In the genomic region with DNA sequence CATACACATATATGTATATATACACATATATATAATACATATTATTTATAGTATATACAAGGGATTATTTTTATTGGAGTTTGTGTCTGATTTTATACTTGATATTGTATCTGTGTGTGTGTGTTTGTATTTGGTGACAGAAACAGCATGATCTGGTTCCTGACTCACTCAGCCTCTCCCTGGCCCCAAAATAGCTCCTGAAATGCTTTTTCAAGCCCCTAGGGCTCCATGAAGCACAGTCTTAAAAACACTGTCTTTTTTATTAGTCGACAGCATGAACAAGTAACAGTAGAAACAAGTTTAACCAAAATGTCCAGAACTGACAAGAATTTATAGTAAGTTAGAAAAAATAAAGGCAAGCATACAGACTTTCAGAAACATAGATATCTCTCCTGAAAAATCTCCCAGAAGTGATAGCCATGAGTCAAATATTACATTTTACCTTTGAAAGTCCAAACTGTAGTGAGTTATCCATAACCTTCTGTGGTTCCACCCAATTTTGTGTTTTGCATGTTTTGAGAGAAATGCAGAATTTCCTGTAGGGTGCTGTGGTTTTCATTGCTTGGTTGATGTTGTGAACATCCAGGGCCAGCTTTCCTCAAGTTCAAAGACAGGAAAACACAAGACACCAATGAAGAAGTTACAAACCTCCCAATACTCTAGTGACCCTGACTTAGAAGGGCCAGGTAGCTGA, we compare ENCODE assay signal across 16 cellular contexts.
A peak's percentile ranks its signal among the peaks of the same experiment; 100 is the strongest.
DNase-seq lines count a peak whose midpoint lies in the region; ATAC-seq and TF ChIP-seq lines count a peak whose summit lies in the region.
"Had no signal": no experiment of that assay in that cellular context is flagged by ENCODE, and none has a peak within 500 bp of the region (broad histone marks: within the 10 kb centered on the region; RNA-seq: fewer than 3 reads in every experiment).

No MANE protein-coding gene starts in this region.

- H3K4me3 ChIP-seq in astrocyte of the spinal cord (ENCODE audit: low read depth, low read length): no peak overlapping the region
- H3K4me3 ChIP-seq: esophagus muscularis mucosa, thoracic aorta had no signal

- H3K4me1 Mint-ChIP-seq in activated CD4-positive, alpha-beta T cell treated with anti-CD3 and anti-CD28 coated beads for 36 hours: peaks cover 62% of the 10 kb centered on the region
- peaks cover 37% of the 10 kb centered on the region for H3K4me1 Mint-ChIP-seq in mesothelial cell of epicardium

- H3K9me3 Mint-ChIP-seq in activated CD4-positive, alpha-beta T cell treated with anti-CD3 and anti-CD28 coated beads for 36 hours (ENCODE audit: low read depth): no peaks in the 10 kb centered on the region
- H3K9me3 Mint-ChIP-seq in mesothelial cell of epicardium: no peaks in the 10 kb centered on the region
- H3K9me3 Mint-ChIP-seq: memory B cell had no signal

- no peaks in the 10 kb centered on the region for H3K27me3 Mint-ChIP-seq in activated CD4-positive, alpha-beta T cell treated with anti-CD3 and anti-CD28 coated beads for 36 hours
- no peaks in the 10 kb centered on the region for H3K27me3 Mint-ChIP-seq in mesothelial cell of epicardium (ENCODE audit: low read depth)
- H3K27me3 Mint-ChIP-seq: memory B cell had no signal

- no peaks in the 10 kb centered on the region for H3K36me3 Mint-ChIP-seq in activated CD4-positive, alpha-beta T cell treated with anti-CD3 and anti-CD28 coated beads for 36 hours (ENCODE audit: low read depth)
- no peaks in the 10 kb centered on the region for H3K36me3 Mint-ChIP-seq in mesothelial cell of epicardium
- H3K36me3 Mint-ChIP-seq: memory B cell had no signal

- CTCF ChIA-PET in activated CD4-positive, alpha-beta T cell treated with anti-CD3 and anti-CD28 coated beads for 36 hours (lab: Charles Lee): interaction anchor here (0.7 to 2.5 kb wide), 7 partner anchors 36 to 296 kb away, joined by 3 to 11 read pairs (median 3); a partner anchor contains a TSS

- TF ChIP-seq CTCF in astrocyte of the spinal cord (IDR thresholded peaks at IDR 0.05; ENCODE audit: low read depth, low read length) (no peak), mesothelial cell of epicardium (IDR thresholded peaks at IDR 0.05; ENCODE audit: unreplicated experiment) (no peak)

- no peak overlapping the region for H3K4me3 Mint-ChIP-seq in activated CD4-positive, alpha-beta T cell treated with anti-CD3 and anti-CD28 coated beads for 36 hours
- H3K4me3 Mint-ChIP-seq in mesothelial cell of epicardium: no peak overlapping the region
- H3K4me3 Mint-ChIP-seq: memory B cell had no signal

- no peak for DNase-seq in activated CD4-positive, alpha-beta T cell treated with anti-CD3 and anti-CD28 coated beads for 36 hours
- no peak for DNase-seq in activated CD4-positive, alpha-beta T cell treated with anti-CD3 and anti-CD28 coated beads, Interleukin-2, amount 50 U/mL, for 4 hours
- DNase-seq in LHCN-M2 (ENCODE audit: low read depth) (peak; percentile 63), astrocyte of the spinal cord (ENCODE audit: low read depth, low spot score) (peak; percentile 43), mesothelial cell of epicardium (ENCODE audit: low spot score in 2 of 2, unreplicated experiment in 2 of 2) (no peak), superior temporal gyrus (ENCODE audit: extremely low spot score) (no peak), GF-D8 (lab: John Stamatoyannopoulos, UW) (no peak)
- DNase-seq: 8988T, activated gamma-delta T cell treated with Interleukin-2 at 50 U/mL for 16 hours, cerebellar nuclear complex, NCI-H2171 treated with DMSO at 0.1 percent for 48 hours, nucleus accumbens had no signal

- intact Hi-C loops in activated CD4-positive, alpha-beta T cell treated with anti-CD3 and anti-CD28 coated beads for 36 hours (cut with DNase I, micrococcal nuclease): loop anchor here in 1 of 2 experiments (2.0 to 5.0 kb wide), 2 partner anchors 63 to 548 kb away; no protein-coding TSS in a partner anchor

- in situ Hi-C loops in astrocyte of the spinal cord (cut with HindIII; ENCODE audit: low sequenced_read_pairs): no loop called here

- POLR2A ChIA-PET in activated CD4-positive, alpha-beta T cell treated with anti-CD3 and anti-CD28 coated beads for 36 hours (lab: Charles Lee): no interaction called here

- ATAC-seq in activated CD4-positive, alpha-beta T cell treated with anti-CD3 and anti-CD28 coated beads for 36 hours: peak; percentile 28
- ATAC-seq in GM18873 (IDR thresholded peaks at IDR 0.05; ENCODE audit: low FRiP score, unreplicated experiment): no peak

- H3K27ac Mint-ChIP-seq in activated CD4-positive, alpha-beta T cell treated with anti-CD3 and anti-CD28 coated beads for 36 hours: peak overlapping the region; percentile 53
- peak overlapping the region; percentile 51 for H3K27ac Mint-ChIP-seq in mesothelial cell of epicardium

Comparison
In these comparisons a context has a peak if more than half of its experiments do, and no peak if none do; other contexts are left out.
1. DNase-seq: peak in LHCN-M2 (single experiment) and astrocyte of the spinal cord (single experiment); none in activated CD4-positive, alpha-beta T cell treated with anti-CD3 and anti-CD28 coated beads for 36 hours (single experiment), activated CD4-positive, alpha-beta T cell treated with anti-CD3 and anti-CD28 coated beads, Interleukin-2, amount 50 U/mL, for 4 hours (0 of 2), mesothelial cell of epicardium (0 of 2), superior temporal gyrus (single experiment) and GF-D8 (single experiment).